ENCODE assay signal across 1 cellular context in genomic region chr9:98328141-98328540, GRCh38.
TF ChIP-seq lines count a peak whose summit lies in the region.

No MANE protein-coding gene starts in this region.

TF ChIP-seq in K562, 482 proteins besides CTCF, POLR2A, EP300 and RAD21:
- TF ChIP-seq CHD7 (IDR thresholded peaks at IDR 0.05; ENCODE audit: low read depth, low read length): no peak
- no peak for TF ChIP-seq ZFP36 (IDR thresholded peaks at IDR 0.05; ENCODE audit: low read depth, low read length, partially characterized antibody)
- TF ChIP-seq ZNF316 (IDR thresholded peaks at IDR 0.05): 0 out of 2 replicates have a peak, but pooled peaks have one; percentile 42
- no peak for TF ChIP-seq ZNF217 (CRISPR knock-in tag; IDR thresholded peaks at IDR 0.05)
- TF ChIP-seq PHB (CRISPR knock-in tag; IDR thresholded peaks at IDR 0.05): no peak
- no peak for TF ChIP-seq ARID2 (IDR thresholded peaks at IDR 0.05)
- no peak for TF ChIP-seq MYNN (IDR thresholded peaks at IDR 0.05)
- no peak for TF ChIP-seq MYNN (CRISPR knock-in tag; IDR thresholded peaks at IDR 0.05)
- TF ChIP-seq SIX5 (IDR thresholded peaks at IDR 0.05; ENCODE audit: borderline replicate concordance in 1 of 2, insufficient read depth in 1 of 2, low read depth in 1 of 2, low read length in 2 of 2): no peak
